In genomic region chr6:33163540-33163939, GRCh38 we compare ENCODE assay signal across 24 cellular contexts.
"Had no signal": no experiment of that assay in that cellular context is flagged by ENCODE, and none has a peak within 500 bp of the region (broad histone marks: within the 10 kb centered on the region; RNA-seq: fewer than 3 reads in every experiment).

No MANE protein-coding gene starts in this region.

- ATAC-seq: effector memory CD8-positive, alpha-beta T cell; gastroesophageal sphincter; natural killer cell; psoas muscle; right lobe of liver; stimulated activated effector memory CD8-positive, alpha-beta T cell treated with anti-CD3 and anti-CD28 coated beads, Interleukin-12 subunit alpha, Interleukin-12 subunit beta, amount 100 ng/mL, for 72 hours had no signal

- H3K9me3 Mint-ChIP-seq: dendritic cell treated with granulocyte-macrophage colony-stimulating factor and Interleukin-4, amounts not matched to agents 40 ng/mL and 50 ng/mL, for 4 days; effector memory CD8-positive, alpha-beta T cell; mesothelial cell of epicardium; natural killer cell; neural crest cell; stimulated activated effector memory CD8-positive, alpha-beta T cell treated with anti-CD3 and anti-CD28 coated beads, Interleukin-12 subunit alpha, Interleukin-12 subunit beta, amount 100 ng/mL, for 72 hours; stimulated activated naive CD8-positive, alpha-beta T cell treated with anti-CD3 and anti-CD28 coated beads, Interleukin-15, Interleukin-2, amounts not matched to agents 100 ng/mL and 50 ng/mL, for 24 hours had no signal

- H3K9ac ChIP-seq: parathyroid adenoma had no signal

- H3K27ac Mint-ChIP-seq: dendritic cell treated with granulocyte-macrophage colony-stimulating factor and Interleukin-4, amounts not matched to agents 40 ng/mL and 50 ng/mL, for 4 days; effector memory CD8-positive, alpha-beta T cell; mesothelial cell of epicardium; natural killer cell; stimulated activated effector memory CD8-positive, alpha-beta T cell treated with anti-CD3 and anti-CD28 coated beads, Interleukin-12 subunit alpha, Interleukin-12 subunit beta, amount 100 ng/mL, for 72 hours; stimulated activated naive CD8-positive, alpha-beta T cell treated with anti-CD3 and anti-CD28 coated beads, Interleukin-15, Interleukin-2, amounts not matched to agents 100 ng/mL and 50 ng/mL, for 24 hours had no signal

- H3K27ac ChIP-seq: esophagus squamous epithelium, gastroesophageal sphincter, hepatocyte, parathyroid adenoma, psoas muscle, right lobe of liver, tibial artery, upper lobe of left lung, uterus had no signal

- H3K4me2 ChIP-seq: hepatocyte had no signal

- DNase-seq: effector memory CD8-positive, alpha-beta T cell; esophagus squamous epithelium; foreskin fibroblast; glutamatergic neuron; kidney glomerular epithelial cell; mammary epithelial cell; natural killer cell; nucleus accumbens; psoas muscle; retina; right lobe of liver; stimulated activated CD4-positive, alpha-beta T cell treated with anti-CD3 and anti-CD28 coated beads, Interleukin-4, amount 100 ng/mL, for 1 hour; stimulated activated CD8-positive, alpha-beta memory T cell treated with anti-CD3 and anti-CD28 coated beads, Interleukin-4, amount 100 ng/mL, for 48 hours; tibial artery; uterus had no signal

- H3K36me3 ChIP-seq: esophagus squamous epithelium, gastroesophageal sphincter, right lobe of liver, tibial artery, upper lobe of left lung, uterus had no signal

- H3K27me3 ChIP-seq: esophagus squamous epithelium, gastroesophageal sphincter, hepatocyte, right lobe of liver, tibial artery, upper lobe of left lung, uterus had no signal

- H2AFZ ChIP-seq: hepatocyte, parathyroid adenoma had no signal

- H3K9me3 ChIP-seq: esophagus squamous epithelium, gastroesophageal sphincter, psoas muscle, right lobe of liver, tibial artery, upper lobe of left lung, uterus had no signal

- H3K4me3 Mint-ChIP-seq: dendritic cell treated with granulocyte-macrophage colony-stimulating factor and Interleukin-4, amounts not matched to agents 40 ng/mL and 50 ng/mL, for 4 days; mesothelial cell of epicardium; natural killer cell; neural crest cell; stimulated activated effector memory CD8-positive, alpha-beta T cell treated with anti-CD3 and anti-CD28 coated beads, Interleukin-12 subunit alpha, Interleukin-12 subunit beta, amount 100 ng/mL, for 72 hours; stimulated activated naive CD8-positive, alpha-beta T cell treated with anti-CD3 and anti-CD28 coated beads, Interleukin-15, Interleukin-2, amounts not matched to agents 100 ng/mL and 50 ng/mL, for 24 hours had no signal

- H3K4me3 ChIP-seq: esophagus squamous epithelium, gastroesophageal sphincter, hepatocyte, psoas muscle, right lobe of liver, tibial artery, upper lobe of left lung, uterus had no signal

- H3K79me2 ChIP-seq: hepatocyte, parathyroid adenoma had no signal

- H3K36me3 Mint-ChIP-seq: mesothelial cell of epicardium; natural killer cell; stimulated activated effector memory CD8-positive, alpha-beta T cell treated with anti-CD3 and anti-CD28 coated beads, Interleukin-12 subunit alpha, Interleukin-12 subunit beta, amount 100 ng/mL, for 72 hours had no signal
